Comparison of ENCODE assay signal across 23 cellular contexts in the genomic region with DNA sequence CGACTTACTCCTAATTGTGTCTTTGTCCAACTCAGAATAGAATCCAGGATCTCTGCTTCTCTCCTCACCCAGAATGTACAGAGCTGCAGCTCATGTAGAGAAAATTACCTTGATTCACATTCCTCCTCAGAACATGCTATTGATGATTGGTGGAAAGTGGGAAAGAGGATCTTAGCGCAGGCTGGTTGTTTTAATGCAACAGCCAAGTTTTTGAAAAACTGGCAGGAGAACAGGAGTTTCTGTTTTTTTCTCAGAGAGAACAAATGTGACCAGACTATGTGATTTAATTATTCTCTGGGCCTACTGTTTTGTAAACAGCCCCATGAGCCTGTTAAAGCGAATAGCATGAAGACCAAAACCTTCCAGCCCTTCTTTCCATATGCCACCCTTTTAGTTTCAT. TPM values are rescaled to one million over a fixed set of nuclear protein-coding genes. Genes with fewer than 3 reads are reported as not detected.
"Had no signal": no experiment of that assay in that cellular context is flagged by ENCODE, and none has a peak within 500 bp of the region (broad histone marks: within the 10 kb centered on the region; RNA-seq: fewer than 3 reads in every experiment).

No MANE protein-coding gene starts in this region.

- H3K4me1 Mint-ChIP-seq: activated naive CD4-positive, alpha-beta T cell treated with anti-CD3 and anti-CD28 coated beads, Interleukin-2, amount 50 U/mL, for 24 hours; mesothelial cell of epicardium had no signal

- H3K27me3 Mint-ChIP-seq: activated naive CD4-positive, alpha-beta T cell treated with anti-CD3 and anti-CD28 coated beads, Interleukin-2, amount 50 U/mL, for 24 hours; central memory CD8-positive, alpha-beta T cell; natural killer cell treated with Interleukin-12 subunit alpha and Interleukin-12 subunit beta and Interleukin-15 and Interleukin-18, amount 100 ng/mL, for 72 hours; T-cell had no signal

- H3K9me3 Mint-ChIP-seq: activated naive CD4-positive, alpha-beta T cell treated with anti-CD3 and anti-CD28 coated beads, Interleukin-2, amount 50 U/mL, for 24 hours; central memory CD8-positive, alpha-beta T cell; mesothelial cell of epicardium; natural killer cell treated with Interleukin-12 subunit alpha and Interleukin-12 subunit beta and Interleukin-15 and Interleukin-18, amount 100 ng/mL, for 72 hours; T-cell; T-helper 2 cell treated with Interferon-gamma antibody and Interleukin-4, amounts not matched to agents 5 μg/mL and 100 μg/mL, for 36 hours had no signal

- H3K27ac ChIP-seq: ascending aorta, coronary artery, prostate gland, right atrium auricular region, upper lobe of left lung, WERI-Rb-1 had no signal

- ATAC-seq: activated CD8-positive, alpha-beta T cell treated with anti-CD3 and anti-CD28 coated beads, Interleukin-2, amount 10 ng/mL, durations not matched to agents 7 days and 5 days; left lobe of liver; natural killer cell treated with Interleukin-12 subunit alpha and Interleukin-12 subunit beta and Interleukin-15 and Interleukin-18, amount 100 ng/mL, for 72 hours; SK-N-SH treated with all-trans-retinoic acid at 6 μM for 48 hours; T-cell had no signal

- H3K27ac Mint-ChIP-seq: activated CD8-positive, alpha-beta T cell treated with anti-CD3 and anti-CD28 coated beads, Interleukin-2, amount 10 ng/mL, durations not matched to agents 7 days and 5 days; activated naive CD4-positive, alpha-beta T cell treated with anti-CD3 and anti-CD28 coated beads, Interleukin-2, amount 50 U/mL, for 24 hours; mesothelial cell of epicardium; natural killer cell treated with Interleukin-12 subunit alpha and Interleukin-12 subunit beta and Interleukin-15 and Interleukin-18, amount 100 ng/mL, for 72 hours; T-cell; T-helper 2 cell treated with Interferon-gamma antibody and Interleukin-4, amounts not matched to agents 5 μg/mL and 100 μg/mL, for 36 hours had no signal

- DNase-seq: activated CD4-positive, alpha-beta T cell treated with anti-CD3 and anti-CD28 coated beads for 1 hour; activated CD4-positive, alpha-beta T cell treated with anti-CD3 and anti-CD28 coated beads, Interleukin-2, amount 50 U/mL, for 1 hour; activated CD8-positive, alpha-beta T cell treated with anti-CD3 and anti-CD28 coated beads, Interleukin-2, amount 10 ng/mL, durations not matched to agents 7 days and 5 days; activated gamma-delta T cell treated with Interleukin-2 at 50 U/mL for 16 hours; activated T-cell treated with anti-CD3 and anti-CD28 coated beads, Interleukin-2, amount 50 U/mL, for 1 hour; kidney; stimulated activated CD4-positive, alpha-beta T cell treated with anti-CD3 and anti-CD28 coated beads, Interleukin-12 subunit alpha, Interleukin-12 subunit beta, amount 100 ng/mL, for 4 hours; stimulated activated CD4-positive, alpha-beta T cell treated with anti-CD3 and anti-CD28 coated beads, Interleukin-4, amount 100 ng/mL, for 4 hours; T-cell; upper lobe of left lung; WERI-Rb-1 had no signal

- H3K4me3 Mint-ChIP-seq: activated CD8-positive, alpha-beta T cell treated with anti-CD3 and anti-CD28 coated beads, Interleukin-2, amount 10 ng/mL, durations not matched to agents 7 days and 5 days; activated naive CD4-positive, alpha-beta T cell treated with anti-CD3 and anti-CD28 coated beads, Interleukin-2, amount 50 U/mL, for 24 hours; central memory CD8-positive, alpha-beta T cell; mesothelial cell of epicardium; natural killer cell treated with Interleukin-12 subunit alpha and Interleukin-12 subunit beta and Interleukin-15 and Interleukin-18, amount 100 ng/mL, for 72 hours; T-cell; T-helper 2 cell treated with Interferon-gamma antibody and Interleukin-4, amounts not matched to agents 5 μg/mL and 100 μg/mL, for 36 hours had no signal

- H3K36me3 ChIP-seq: prostate gland had no signal

- H3K4me3 ChIP-seq: ascending aorta, coronary artery, lung, prostate gland, right atrium auricular region, upper lobe of left lung had no signal

- H3K27me3 ChIP-seq: ascending aorta, right atrium auricular region, upper lobe of left lung had no signal

- H3K36me3 Mint-ChIP-seq: natural killer cell treated with Interleukin-12 subunit alpha and Interleukin-12 subunit beta and Interleukin-15 and Interleukin-18, amount 100 ng/mL, for 72 hours had no signal

RNA-seq across cellular contexts. Expression of a gene that starts 51.2 kb away (rescaled TPM):
- total RNA-seq: ascending aorta had no signal
